8 cellular contexts compared by ENCODE assay signal in genomic region chr2:63888490-63889402, GRCh38. TPM values are rescaled to one million over a fixed set of nuclear protein-coding genes. Genes with fewer than 3 reads are reported as not detected.
DNase-seq lines count a peak whose midpoint lies in the region; ATAC-seq, FAIRE-seq and TF ChIP-seq lines count a peak whose summit lies in the region.

No MANE protein-coding gene starts in this region.

- peak; percentile 87 to 95 for TF ChIP-seq RAD21 in liver (IDR thresholded peaks at IDR 0.05)

- no peak overlapping the region for H3K56ac ChIP-seq in H9 (ENCODE audit: insufficient read length, low read depth, low read length)

- no peak overlapping the region for H3K23ac ChIP-seq in H9 (ENCODE audit: insufficient read length, low read depth, low read length)

- peaks cover 47 to 91% (median 88%) of the 10 kb centered on the region in 3 experiments for H3K36me3 Mint-ChIP-seq in H9 (ENCODE audit: insufficient read depth in 1 of 3, low read depth in 3 of 3)
- peaks cover 39% of the 10 kb centered on the region for H3K36me3 Mint-ChIP-seq in stimulated activated memory B cell treated with anti-CD40 and anti-IgM and Interleukin-4, amounts not matched to agents 10 μg/mL and 1 μg/mL and 100 μg/mL, for 72 hours

- 100% methylated on average over 2 of the region's 6 CpGs for WGBS in H9 (ENCODE audit: extremely low coverage, insufficient read length, low lambda C conversion rate)
- WGBS in liver = 76% methylated on average over 6 of the region's 6 CpGs

- no peak overlapping the region for H2BK15ac ChIP-seq in H9 (ENCODE audit: low read depth, low read length)

- H3K4me1 Mint-ChIP-seq in H9 = peaks cover 18 to 29% of the 10 kb centered on the region in 2 experiments
- no peaks in the 10 kb centered on the region for H3K4me1 Mint-ChIP-seq in stimulated activated memory B cell treated with anti-CD40 and anti-IgM and Interleukin-4, amounts not matched to agents 10 μg/mL and 1 μg/mL and 100 μg/mL, for 72 hours

- H2AFZ ChIP-seq in H9 (ENCODE audit: low read length) = no peak overlapping the region

- H2BK20ac ChIP-seq in H9 (ENCODE audit: low read depth, low read length, poor library complexity, severe bottlenecking) = no peak overlapping the region

- no peak overlapping the region for H2BK5ac ChIP-seq in H9 (ENCODE audit: insufficient read length, low read length)

- TF ChIP-seq CTCF in H9 (conservative IDR thresholded peaks at IDR 0.05) = peak; percentile 69
- peak; percentile 77 for TF ChIP-seq CTCF in liver (IDR thresholded peaks at IDR 0.05; ENCODE audit: low read depth, low read length, missing input control)

- H4K91ac ChIP-seq in H9 (ENCODE audit: insufficient read length, low read depth, low read length) = no peak overlapping the region

- H2BK12ac ChIP-seq in H9 (ENCODE audit: insufficient read length, low read depth, low read length) = no peak overlapping the region

- H4K5ac ChIP-seq in H9 (ENCODE audit: insufficient read length, low read depth, low read length) = no peak overlapping the region

- no peaks in the 10 kb centered on the region for H3K79me2 ChIP-seq in H9 (ENCODE audit: insufficient read depth, low read length)

- H3K9me3 ChIP-seq in H9 (ENCODE audit: control insufficient read depth, low read depth, low read length) = no peaks in the 10 kb centered on the region
- H3K9me3 ChIP-seq in liver (ENCODE audit: control insufficient read depth in 4 of 4, low read length in 3 of 4) = no peaks in the 10 kb centered on the region

- H3K4me1 ChIP-seq in H9 (ENCODE audit: insufficient read depth, low read length) (peaks cover 5% of the 10 kb centered on the region; the same call in 1 of the 2 replicates), liver (ENCODE audit: control insufficient read depth in 4 of 4, insufficient read depth in 4 of 4, low read length in 3 of 4) (peaks cover 0 to 5% (median 2%) of the 10 kb centered on the region in 4 donors)

- peak; percentile 30 to 53 for DNase-seq in NCI-H446 (lab: John Stamatoyannopoulos, UW)
- DNase-seq in NCI-H446 treated with DMSO at 0.1 percent for 48 hours (lab: John Stamatoyannopoulos, UW) = no peak
- DNase-seq in H9 = peak; percentile 40
- peak; percentile 85 for DNase-seq in NAMALWA (ENCODE audit: low spot score)
- DNase-seq in cerebellar cortex (ENCODE audit: low spot score) = peak; percentile 59

- H3K27me3 ChIP-seq in H9 (ENCODE audit: insufficient read depth, low read length) (no peaks in the 10 kb centered on the region), liver (ENCODE audit: control insufficient read depth in 4 of 4, insufficient read depth in 4 of 4, low read length in 3 of 4) (no peaks in the 10 kb centered on the region)

- H3T11ph ChIP-seq in H9 (ENCODE audit: low read length) = no peak overlapping the region

- no peaks in the 10 kb centered on the region; the same call in 1 of the 2 replicates for H3K27me3 Mint-ChIP-seq in H9 (ENCODE audit: low read depth)
- no peaks in the 10 kb centered on the region for H3K27me3 Mint-ChIP-seq in stimulated activated memory B cell treated with anti-CD40 and anti-IgM and Interleukin-4, amounts not matched to agents 10 μg/mL and 1 μg/mL and 100 μg/mL, for 72 hours

- H4K8ac ChIP-seq in H9 (replicated peaks; ENCODE audit: insufficient read length, low read depth, low read length) = no peak overlapping the region

- no peak overlapping the region for H3K4ac ChIP-seq in H9 (ENCODE audit: low read depth, low read length)

- H2BK120ac ChIP-seq in H9 (ENCODE audit: low read depth, low read length, poor library complexity, severe bottlenecking) = no peak overlapping the region

- peak overlapping the region; percentile 11 to 92 (median 68); a peak in 5 of 7 replicates for H3K27ac Mint-ChIP-seq in H9
- no peak overlapping the region for H3K27ac Mint-ChIP-seq in stimulated activated memory B cell treated with anti-CD40 and anti-IgM and Interleukin-4, amounts not matched to agents 10 μg/mL and 1 μg/mL and 100 μg/mL, for 72 hours

- H3K9ac ChIP-seq in H9 (ENCODE audit: extremely low read depth, insufficient read length, low read length) (no peak overlapping the region), liver (ENCODE audit: low read depth in 1 of 2, low read length in 2 of 2) (no peak overlapping the region)

- no peaks in the 10 kb centered on the region for H3K23me2 ChIP-seq in H9 (ENCODE audit: insufficient read length, low read depth, low read length, poor library complexity, severe bottlenecking)

- no peak overlapping the region for H3K18ac ChIP-seq in H9 (ENCODE audit: insufficient read length, low read depth, low read length)

- H3K9me3 Mint-ChIP-seq in H9 = no peaks in the 10 kb centered on the region
- H3K9me3 Mint-ChIP-seq in stimulated activated memory B cell treated with anti-CD40 and anti-IgM and Interleukin-4, amounts not matched to agents 10 μg/mL and 1 μg/mL and 100 μg/mL, for 72 hours = no peaks in the 10 kb centered on the region

- H4K20me1 ChIP-seq in H9 (ENCODE audit: control insufficient read depth, insufficient read depth, insufficient read length) = no peaks in the 10 kb centered on the region

- no peak overlapping the region for H3K27ac ChIP-seq in H9 (ENCODE audit: insufficient read length, low read depth, low read length)
- no peak overlapping the region for H3K27ac ChIP-seq in liver (ENCODE audit: low read depth in 1 of 2, low read length in 2 of 2)

- H3K79me1 ChIP-seq in H9 (ENCODE audit: insufficient read depth, low read depth, low read length, poor library complexity, severe bottlenecking) = no peaks in the 10 kb centered on the region

- H3K14ac ChIP-seq in H9 (ENCODE audit: insufficient read depth, low read length) = no peak overlapping the region

- H3K4me3 Mint-ChIP-seq in H9 = no peak overlapping the region
- H3K4me3 Mint-ChIP-seq in stimulated activated memory B cell treated with anti-CD40 and anti-IgM and Interleukin-4, amounts not matched to agents 10 μg/mL and 1 μg/mL and 100 μg/mL, for 72 hours = no peak overlapping the region

- peak; percentile 59 for FAIRE-seq in TTC549 (lab: Jason Lieb, UNC)

- ATAC-seq in stimulated activated memory B cell treated with anti-CD40 and anti-IgM and Interleukin-4, amounts not matched to agents 10 μg/mL and 1 μg/mL and 100 μg/mL, for 72 hours = peak; percentile 55

- no peak overlapping the region for H2AK5ac ChIP-seq in H9 (ENCODE audit: insufficient read length, low read length)

- H3K4me3 ChIP-seq in liver (ENCODE audit: low read depth in 1 of 3, low read length in 3 of 3) = no peak overlapping the region

- H3K36me3 ChIP-seq in liver (ENCODE audit: control insufficient read depth in 4 of 4, insufficient read depth in 3 of 4, low read depth in 1 of 4, low read length in 3 of 4) = peaks cover 14 to 84% (median 72%) of the 10 kb centered on the region in 4 donors

- H3K4me2 ChIP-seq in H9 (ENCODE audit: insufficient read depth, insufficient read length, low read length) = no peak overlapping the region

TF ChIP-seq in liver, 16 proteins besides CTCF, POLR2A, EP300 and RAD21:
- TF ChIP-seq HNF4A (conservative IDR thresholded peaks at IDR 0.05) (peak in 1 of 2 donors; percentile 9), GABPA (IDR thresholded peaks at IDR 0.05 in 1 of 2, conservative IDR thresholded peaks at IDR 0.05 in 1 of 2) (no peak)

RNA-seq across cellular contexts. Expression of gene UGP2, which starts 47.0 kb away (rescaled TPM):
- total RNA-seq in H9 (2021) (848 and 883 TPM in 2 replicates), liver (100 to 1,000 TPM in 1 of 2 donors, 10 to 100 TPM in 1; 76.2 to 341 TPM)
- polyA plus RNA-seq in liver = 100 to 1,000 TPM; 182 to 723 TPM
